ENCODE assay signal across 8 cellular contexts in the genomic region with DNA sequence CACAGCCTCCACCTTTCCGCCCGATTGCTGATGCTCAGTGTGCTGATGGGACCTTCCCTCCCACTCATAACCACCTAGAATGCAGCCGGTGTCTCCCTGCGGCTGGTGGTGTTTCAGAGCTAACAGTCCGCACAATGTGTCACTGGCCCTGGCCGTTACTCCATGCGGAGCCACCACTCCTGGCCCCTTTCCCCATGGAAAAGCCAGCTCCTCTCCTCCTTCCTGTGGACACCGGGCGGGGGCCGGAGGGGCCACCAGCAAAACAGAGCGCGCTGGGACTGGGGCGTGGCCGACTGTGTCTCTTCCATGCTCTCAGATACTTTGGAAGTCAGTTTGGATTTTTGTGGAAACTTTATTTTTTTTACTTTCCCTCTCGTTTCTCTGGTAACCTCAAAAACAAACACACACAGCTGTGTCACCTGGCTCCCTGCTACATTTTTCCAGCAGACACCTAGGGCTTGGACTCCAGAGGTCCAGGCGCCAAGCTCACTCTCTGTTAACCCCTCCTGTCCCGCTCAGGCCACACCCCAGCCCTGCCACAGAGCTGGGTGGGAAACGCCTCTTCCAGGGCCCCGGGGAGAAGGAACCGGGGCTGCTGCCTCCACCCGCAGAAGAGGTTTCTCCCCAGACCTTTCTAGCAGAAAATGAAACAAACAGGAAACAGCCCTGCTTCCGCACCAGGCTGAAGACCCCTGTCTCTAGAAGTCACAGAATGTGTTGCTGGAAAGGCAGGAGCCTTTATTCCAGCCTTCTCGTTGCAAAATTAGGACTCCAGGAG. TPM values are rescaled to one million over a fixed set of nuclear protein-coding genes. Genes with fewer than 3 reads are reported as not detected.
DNase-seq lines count a peak whose midpoint lies in the region; ATAC-seq and TF ChIP-seq lines count a peak whose summit lies in the region.

No MANE protein-coding gene starts in this region.

- H3K4me3 ChIP-seq in Peyer's patch (no peak overlapping the region), coronary artery (peak overlapping the region; percentile 49), mesendoderm (ENCODE audit: low read length) (no peak overlapping the region), tibial artery (peak overlapping the region; percentile 6 to 13)

- peak in 1 of 3 donors; percentile 62 for DNase-seq in Peyer's patch
- DNase-seq in coronary artery (ENCODE audit: low spot score): peak; percentile 90
- peak; percentile 46 for DNase-seq in mesendoderm
- peak; percentile 78 to 85 for DNase-seq in tibial artery
- DNase-seq in NCI-H2081 (lab: John Stamatoyannopoulos, UW): no peak
- no peak for DNase-seq in activated gamma-delta T cell treated with Interleukin-2 at 50 U/mL for 16 hours

- H4K8ac ChIP-seq in mesendoderm (ENCODE audit: low read depth, low read length): no peak overlapping the region

- no peak overlapping the region for H3K4ac ChIP-seq in mesendoderm (ENCODE audit: low read depth, low read length)

- no peak overlapping the region for H3K23ac ChIP-seq in mesendoderm (ENCODE audit: low read length)

- no peak overlapping the region for H3K18ac ChIP-seq in mesendoderm (ENCODE audit: low read length)

- peak overlapping the region; percentile 73 for H3K56ac ChIP-seq in mesendoderm (ENCODE audit: low read length)

- no peak overlapping the region for H2BK5ac ChIP-seq in mesendoderm (ENCODE audit: low read length)

- intact Hi-C loops in tibial artery (cut with DNase I; ENCODE audit: low total_unique reads): no loop called here

- H3K27me3 ChIP-seq in Peyer's patch (no peaks in the 10 kb centered on the region), mesendoderm (ENCODE audit: insufficient read depth, low read length, poor library complexity) (no peaks in the 10 kb centered on the region), tibial artery (no peaks in the 10 kb centered on the region)

- H3K36me3 ChIP-seq in Peyer's patch (no peaks in the 10 kb centered on the region), mesendoderm (ENCODE audit: control insufficient read depth, insufficient read depth, low read length) (no peaks in the 10 kb centered on the region), tibial artery (no peaks in the 10 kb centered on the region)

- H3K9me3 ChIP-seq in Peyer's patch (peaks cover 0 to 6% (median 3%) of the 10 kb centered on the region in 4 donors), tibial artery (peaks cover 0 to 5% (median 0%) of the 10 kb centered on the region in 3 donors)

- TF ChIP-seq CTCF in Peyer's patch (IDR thresholded peaks at IDR 0.05) (no peak), coronary artery (IDR thresholded peaks at IDR 0.05) (no peak), tibial artery (IDR thresholded peaks at IDR 0.05) (no peak)

- H3K4me2 ChIP-seq in mesendoderm (ENCODE audit: low read length): no peak overlapping the region

- no peak overlapping the region for H4K5ac ChIP-seq in mesendoderm (ENCODE audit: low read length)

- no peak overlapping the region for H2BK15ac ChIP-seq in mesendoderm (replicated peaks; ENCODE audit: low read depth)

- no peak for TF ChIP-seq POLR2A in Peyer's patch (IDR thresholded peaks at IDR 0.05)

- H3K4me1 ChIP-seq in Peyer's patch (peaks cover 0 to 29% (median 0%) of the 10 kb centered on the region in 4 donors), mesendoderm (ENCODE audit: control insufficient read depth, low read depth, low read length) (no peaks in the 10 kb centered on the region), tibial artery (peaks cover 0 to 62% (median 42%) of the 10 kb centered on the region in 4 donors)

- H2BK120ac ChIP-seq in mesendoderm (ENCODE audit: low read depth, low read length): no peak overlapping the region

- ATAC-seq in HG03097 (IDR thresholded peaks at IDR 0.05; ENCODE audit: low FRiP score, unreplicated experiment): no peak
- no peak for ATAC-seq in GM19351 (IDR thresholded peaks at IDR 0.05; ENCODE audit: unreplicated experiment)

- H3K79me2 ChIP-seq in mesendoderm (ENCODE audit: control insufficient read depth, insufficient read depth, low read length): no peaks in the 10 kb centered on the region

- H2AK5ac ChIP-seq in mesendoderm (ENCODE audit: low read length): no peak overlapping the region

- peak overlapping the region; percentile 23 for H3K9ac ChIP-seq in mesendoderm (ENCODE audit: low read length)

- WGBS in mesendoderm (ENCODE audit: extremely low coverage, insufficient coverage, low lambda C conversion rate): no CpG with 5 or more reads among the region's 23 CpGs

- H3K79me1 ChIP-seq in mesendoderm (ENCODE audit: low read length): no peaks in the 10 kb centered on the region

- H3K27ac ChIP-seq in Peyer's patch (peak overlapping the region; percentile 57 to 84 (median 70)), coronary artery (peak overlapping the region; percentile 87 to 99), mesendoderm (ENCODE audit: low read depth, low read length) (no peak overlapping the region), tibial artery (peak overlapping the region; percentile 83 to 97)

RNA-seq across cellular contexts. Expression of gene COL6A2, which starts 32.5 kb away (rescaled TPM):
- 1,000 to 10,000 TPM in 1 of 4 donors, 100 to 1,000 TPM in 2, 10 to 100 TPM in 1; 59.9 to 1,087 (median 166) TPM for total RNA-seq in Peyer's patch
- 67.9 TPM for polyA plus RNA-seq in mesendoderm (2013, experiment 1 of 2)
- 67.5 TPM for polyA plus RNA-seq in mesendoderm (2013, experiment 2 of 2)

Comparison
In these comparisons a context has a peak if more than half of its experiments do, and no peak if none do; other contexts are left out.
1. DNase-seq: peak in coronary artery (single experiment), mesendoderm (single experiment) and tibial artery (2 of 2); none in NCI-H2081 (0 of 2) and activated gamma-delta T cell treated with Interleukin-2 at 50 U/mL for 16 hours (single experiment).
2. H3K4me3 ChIP-seq: peak in coronary artery (single experiment) and tibial artery (2 of 2); none in Peyer's patch (0 of 4) and mesendoderm (single experiment).